ENCODE assay signal across 23 cellular contexts in genomic region chr17:55842405-55843158, GRCh38.
"Had no signal": no experiment of that assay in that cellular context is flagged by ENCODE, and none has a peak within 500 bp of the region (broad histone marks: within the 10 kb centered on the region; RNA-seq: fewer than 3 reads in every experiment).

No MANE protein-coding gene starts in this region.

- H3K36me3 ChIP-seq: Peyer's patch, SJSA1 had no signal

- H3K4me3 ChIP-seq: Peyer's patch, SJSA1 had no signal

- H3K9me3 ChIP-seq: Peyer's patch, SJSA1 had no signal

- H3K27ac ChIP-seq: Peyer's patch, RWPE1, SJSA1 had no signal

- ATAC-seq: activated CD8-positive, alpha-beta memory T cell treated with anti-CD3 and anti-CD28 coated beads, Interleukin-2, amount 10 ng/mL, durations not matched to agents 7 days and 5 days; T-helper 17 cell had no signal

- H3K27me3 ChIP-seq: Peyer's patch, SJSA1 had no signal

- H3K4me1 ChIP-seq: Peyer's patch had no signal

- DNase-seq: activated B cell treated with CpG ODN at 0.5 μM for 24 hours; activated CD4-positive, alpha-beta T cell treated with anti-CD3 and anti-CD28 coated beads for 1 hour; activated CD4-positive, alpha-beta T cell treated with anti-CD3 and anti-CD28 coated beads, Interleukin-2, amount 10 ng/mL, durations not matched to agents 24 days and 14 days; activated CD4-positive, alpha-beta T cell treated with anti-CD3 and anti-CD28 coated beads, Interleukin-2, amount 50 U/mL, for 48 hours; activated CD8-positive, alpha-beta memory T cell treated with anti-CD3 and anti-CD28 coated beads, Interleukin-2, amount 10 ng/mL, durations not matched to agents 7 days and 5 days; activated effector memory CD4-positive, alpha-beta T cell treated with Interleukin-2 at 50 U/mL for 16 hours; activated naive CD4-positive, alpha-beta T cell; activated T-cell treated with anti-CD3 and anti-CD28 coated beads, Interleukin-2, amount 50 U/mL, for 24 hours; amygdala; Karpas-422; NCI-H1048; NCI-H1930; NCI-H2171 treated with DMSO at 0.1 percent for 48 hours; NCI-H226; NCI-H526 treated with DMSO at 0.1 percent for 48 hours; NCI-H82; OCI-M1; Peyer's patch; SHP77; T-helper 17 cell; T-helper 9 cell had no signal
